9 cellular contexts compared by ENCODE assay signal in genomic region chr18:61582205-61582710, GRCh38.
A peak's percentile ranks its signal among the peaks of the same experiment; 100 is the strongest.
DNase-seq lines count a peak whose midpoint lies in the region; ATAC-seq and TF ChIP-seq lines count a peak whose summit lies in the region.
"Had no signal": no experiment of that assay in that cellular context is flagged by ENCODE, and none has a peak within 500 bp of the region (broad histone marks: within the 10 kb centered on the region; RNA-seq: fewer than 3 reads in every experiment).

No MANE protein-coding gene starts in this region.

- CTCF ChIA-PET in AG04449 (lab: Yijun Ruan, JAX): interaction anchor here (0.7 to 8.2 kb wide), 68 partner anchors 10 to 618 kb away, joined by 3 to 98 read pairs (median 4); no protein-coding TSS in a partner anchor

- H3K4me1 Mint-ChIP-seq in nephron: peaks cover 26% of the 10 kb centered on the region

- H3K27ac ChIP-seq in foreskin keratinocyte: no peak overlapping the region

- H3K4me3 ChIP-seq in AG04449 (ENCODE audit: low read depth, low read length) (peak overlapping the region; percentile 53), epithelial cell of proximal tubule (ENCODE audit: low read depth, low read length) (peak overlapping the region; percentile 50)

- no peak for ATAC-seq in foreskin keratinocyte

- H3K27ac Mint-ChIP-seq in nephron: no peak overlapping the region
- H3K27ac Mint-ChIP-seq: activated CD4-positive, alpha-beta memory T cell treated with anti-CD3 and anti-CD28 coated beads for 36 hours had no signal

- no peaks in the 10 kb centered on the region for H3K36me3 Mint-ChIP-seq in nephron (ENCODE audit: low read depth)
- H3K36me3 Mint-ChIP-seq: activated CD4-positive, alpha-beta memory T cell treated with anti-CD3 and anti-CD28 coated beads for 36 hours had no signal

- no peaks in the 10 kb centered on the region for H3K9me3 Mint-ChIP-seq in nephron
- H3K9me3 Mint-ChIP-seq: activated CD4-positive, alpha-beta memory T cell treated with anti-CD3 and anti-CD28 coated beads for 36 hours had no signal

- no peak for DNase-seq in AG04449 (ENCODE audit: low read depth, low spot score)
- DNase-seq in epithelial cell of proximal tubule (ENCODE audit: low read depth): no peak
- no peak for DNase-seq in activated CD8-positive, alpha-beta memory T cell treated with anti-CD3 and anti-CD28 coated beads, Interleukin-2, amount 50 U/mL, for 4 hours
- no peak for DNase-seq in foreskin keratinocyte
- no peak for DNase-seq in HCEC 1CT
- DNase-seq in activated CD8-positive, alpha-beta memory T cell treated with anti-CD3 and anti-CD28 coated beads, Interleukin-2, amount 50 U/mL, for 48 hours: no peak

- H3K27me3 ChIP-seq in foreskin keratinocyte: no peaks in the 10 kb centered on the region

- TF ChIP-seq CTCF in AG04449 (IDR thresholded peaks at IDR 0.05; ENCODE audit: insufficient read depth, low read length, missing control alignments) (no peak), LNCAP (IDR thresholded peaks at IDR 0.05) (peak; percentile 41; the same call in 1 of the 2 replicates), epithelial cell of proximal tubule (conservative IDR thresholded peaks at IDR 0.05; ENCODE audit: low read depth, low read length) (no peak), nephron (IDR thresholded peaks at IDR 0.05; ENCODE audit: unreplicated experiment in 3 of 3) (peak in 2 of 3 experiments; percentile 46 to 47), foreskin keratinocyte (conservative IDR thresholded peaks at IDR 0.05) (no peak)

- no peaks in the 10 kb centered on the region for H3K4me1 ChIP-seq in foreskin keratinocyte

- POLR2A ChIA-PET in AG04449 (lab: Yijun Ruan, JAX): no interaction called here

- peak overlapping the region; percentile 73 to 78 (median 74) for H3K4me3 Mint-ChIP-seq in nephron
- H3K4me3 Mint-ChIP-seq: activated CD4-positive, alpha-beta memory T cell treated with anti-CD3 and anti-CD28 coated beads for 36 hours had no signal

- peaks cover 34% of the 10 kb centered on the region for H3K27me3 Mint-ChIP-seq in nephron (ENCODE audit: low read depth)

Comparison
In these comparisons a context has a peak if more than half of its experiments do, and no peak if none do; other contexts are left out.
1. CTCF ChIP-seq: peak in LNCAP (single experiment) and nephron (2 of 3); none in AG04449 (single experiment), epithelial cell of proximal tubule (single experiment) and foreskin keratinocyte (single experiment).